8 cellular contexts compared by ENCODE assay signal in the genomic region with DNA sequence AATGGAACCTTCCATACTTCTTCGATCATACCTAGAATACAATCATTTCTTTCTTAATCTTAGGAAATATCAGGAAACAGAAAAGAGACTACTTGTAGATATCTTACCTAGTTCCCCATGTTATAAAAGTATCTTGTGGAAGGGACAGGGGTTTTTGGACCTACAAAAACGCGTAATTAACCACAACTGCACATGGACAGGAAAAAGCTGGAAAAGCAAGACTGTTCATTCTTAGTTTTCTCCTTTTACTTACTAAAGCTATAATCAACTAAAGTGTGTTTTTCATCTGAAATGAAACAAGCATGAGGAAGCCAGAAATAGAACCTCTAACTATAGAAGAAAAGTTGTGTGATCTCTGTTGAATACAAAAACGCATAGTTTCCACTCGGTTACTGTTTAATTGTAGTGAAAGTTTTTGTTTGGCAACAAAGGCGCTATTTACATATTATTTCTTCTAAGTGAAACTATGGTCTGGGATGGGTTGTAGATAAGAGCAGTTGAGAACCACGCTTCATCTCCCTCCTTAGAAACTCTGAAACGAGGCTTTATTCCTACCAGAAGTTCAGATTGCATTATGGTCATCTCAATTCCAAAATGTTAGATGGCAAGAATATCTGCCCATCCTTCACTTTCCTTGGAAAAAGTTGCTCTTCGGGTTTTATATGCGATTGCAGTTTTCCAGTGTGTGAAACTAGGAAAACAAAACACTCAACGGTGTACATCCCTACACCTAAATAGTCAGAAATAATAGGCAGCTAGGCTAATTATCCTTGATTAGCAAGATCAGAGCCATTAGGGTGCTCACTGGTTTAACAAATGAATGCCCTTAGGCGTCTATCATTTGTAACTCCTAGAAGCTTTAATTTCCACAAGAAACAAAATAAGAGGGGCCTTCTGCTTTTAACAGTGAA. TPM values are rescaled to one million over a fixed set of nuclear protein-coding genes. Genes with fewer than 3 reads are reported as not detected.
DNase-seq lines count a peak whose midpoint lies in the region; ATAC-seq, FAIRE-seq and TF ChIP-seq lines count a peak whose summit lies in the region.

No MANE protein-coding gene starts in this region.

- H3K9ac ChIP-seq in GM12878 (ENCODE audit: control insufficient read depth, insufficient read depth, low read length), result peak overlapping the region; percentile 98

- H4K20me1 ChIP-seq in GM12878 (ENCODE audit: control insufficient read depth, insufficient read depth), result no peaks in the 10 kb centered on the region

- H3K27me3 ChIP-seq in GM12878 (replicated peaks in 1 of 2; ENCODE audit: control insufficient read depth in 2 of 2, insufficient read depth in 2 of 2, low read length in 1 of 2) (no peaks in the 10 kb centered on the region), mononuclear cell (ENCODE audit: insufficient read depth, low read length) (peaks cover 13% of the 10 kb centered on the region)

- peak; percentile 36 for ATAC-seq in HG03354 (IDR thresholded peaks at IDR 0.05; ENCODE audit: poor library complexity, severe bottlenecking, unreplicated experiment)
- no peak for ATAC-seq in GM12878
- no peak for ATAC-seq in HG03025 (IDR thresholded peaks at IDR 0.05; ENCODE audit: low FRiP score, unreplicated experiment)
- no peak for ATAC-seq in HG02571 (IDR thresholded peaks at IDR 0.05; ENCODE audit: unreplicated experiment)

- H3K27ac ChIP-seq in GM12878 (ENCODE audit: control insufficient read depth, insufficient read depth), result peak overlapping the region; percentile 97

- H3K4me1 ChIP-seq in GM12878 (ENCODE audit: control insufficient read depth, insufficient read depth, low read length), result peaks cover 48% of the 10 kb centered on the region
- H3K4me1 ChIP-seq in mononuclear cell (ENCODE audit: insufficient read depth, low read length), result peaks cover 42% of the 10 kb centered on the region

- peaks cover 53% of the 10 kb centered on the region for H3K79me2 ChIP-seq in GM12878 (ENCODE audit: control insufficient read depth, insufficient read depth, low read length)

- TF ChIP-seq CTCF in CD14-positive monocyte (IDR thresholded peaks at IDR 0.05) (no peak), GM12878 (IDR thresholded peaks at IDR 0.05 in 2 of 3, conservative IDR thresholded peaks at IDR 0.05 in 1 of 3; ENCODE audit: control insufficient read depth in 2 of 3, extremely low read depth in 1 of 3, insufficient read depth in 1 of 3, low read depth in 3 of 3, low read length in 3 of 3) (no peak)

- SMC1A ChIA-PET in GM12878 (lab: Charles Lee; ENCODE audit: uncharacterized antibody, unreplicated experiment), result interaction anchor here (1.0 to 7.8 kb wide), 17 partner anchors 9 to 109 kb away, joined by 3 to 69 read pairs (median 8); a partner anchor contains a TSS

- H2AFZ ChIP-seq in GM12878 (ENCODE audit: control insufficient read depth, low read depth, low read length), result peak overlapping the region; percentile 15; the same call in 1 of the 2 replicates

- in situ Hi-C loops in GM12878 (cut with MboI), result loop anchor here (5.0 kb wide), 1 partner anchor 105 kb away; no protein-coding TSS in a partner anchor

- H3K27ac Mint-ChIP-seq in CD14-positive monocyte, result peak overlapping the region in 3 of 7 donors; percentile 30 to 77 (median 77)

- H3K4me3 ChIP-seq in GM12878 (peak overlapping the region; percentile 85), mononuclear cell (ENCODE audit: low read length) (peak overlapping the region; percentile 51)

- RAD21 ChIA-PET in GM12878 (lab: Charles Lee; ENCODE audit: unreplicated experiment), result interaction anchor here (0.7 to 7.9 kb wide), 17 partner anchors 8 to 133 kb away, joined by 3 to 60 read pairs (median 6); a partner anchor contains a TSS

- peak overlapping the region; percentile 97 to 99 for H3K4me3 Mint-ChIP-seq in CD14-positive monocyte

- TF ChIP-seq EP300 in GM12878 (IDR thresholded peaks at IDR 0.05; ENCODE audit: borderline replicate concordance in 1 of 2, control insufficient read depth in 1 of 2, low read depth in 2 of 2, low read length in 2 of 2), result 0 out of 4 replicates have a peak, but pooled peaks of 1 of the 2 experiments have one; percentile 25

- TF ChIP-seq RAD21 in GM12878 (IDR thresholded peaks at IDR 0.05; ENCODE audit: insufficient read depth, low read depth, low read length), result no peak

- H3K27me3 Mint-ChIP-seq in CD14-positive monocyte (ENCODE audit: low read depth in 3 of 3), result peaks cover 7 to 12% (median 11%) of the 10 kb centered on the region in 3 donors

- intact Hi-C loops in CD14-positive monocyte (cut with micrococcal nuclease) (loop anchor here (5.0 kb wide), 2 partner anchors 45 to 95 kb away; no protein-coding TSS in a partner anchor), GM12878 (cut with micrococcal nuclease; ENCODE audit: unreplicated experiment) (loop anchor here (2.0 kb wide), 1 partner anchor 373 kb away; no protein-coding TSS in a partner anchor)

- no peaks in the 10 kb centered on the region for H3K36me3 Mint-ChIP-seq in CD14-positive monocyte

- 0% methylated on average over 12 of the region's 12 CpGs for WGBS in GM12878 (ENCODE audit: insufficient coverage, insufficient replicate concordance, low lambda C conversion rate, missing lambda C conversion rate)

- no peaks in the 10 kb centered on the region for H3K9me3 Mint-ChIP-seq in CD14-positive monocyte

- POLR2A ChIA-PET in GM12878 (lab: Charles Lee), result interaction anchor here (0.6 to 1.7 kb wide), 10 partner anchors 9 to 430 kb away, joined by 3 to 7 read pairs (median 3); no protein-coding TSS in a partner anchor

- H3K9me3 ChIP-seq in GM12878 (replicated peaks; ENCODE audit: control insufficient read depth, insufficient read depth, low read length) (no peaks in the 10 kb centered on the region), mononuclear cell (ENCODE audit: low read depth, low read length) (no peaks in the 10 kb centered on the region)

- TSS peak; percentile 50 for BruUV-seq in GM12878 (replicated peaks; lab: Mats Ljungman, UMichigan)

- TF ChIP-seq POLR2A in GM12878 (IDR thresholded peaks at IDR 0.05; ENCODE audit: low read depth, low read length), result no peak

- H3K4me1 Mint-ChIP-seq in CD14-positive monocyte, result peaks cover 62% of the 10 kb centered on the region

- CTCF ChIA-PET in GM12878 (lab: Yijun Ruan, JAX), result interaction anchor here (0.7 to 2.7 kb wide), 15 partner anchors 9 to 113 kb away, joined by 3 to 10 read pairs (median 5); a partner anchor contains a TSS

- H3K36me3 ChIP-seq in GM12878 (ENCODE audit: control insufficient read depth in 2 of 2, insufficient read depth in 2 of 2, low read length in 1 of 2), result 0 out of 4 replicates have a peak, but pooled peaks cover 0 to 3% of the 10 kb centered on the region in 2 experiments

- no peak for FAIRE-seq in GM12878 (lab: Jason Lieb, UNC)

- DNase-seq in CD14-positive monocyte (ENCODE audit: low spot score) (no peak), GM12878 (ENCODE audit: low read depth, low spot score) (no peak), globus pallidus (ENCODE audit: low spot score) (no peak), NCI-H1930 (lab: John Stamatoyannopoulos, UW) (no peak)

- H3K4me2 ChIP-seq in GM12878 (ENCODE audit: control insufficient read depth, insufficient read depth), result peak overlapping the region; percentile 99

TF ChIP-seq in GM12878, 131 proteins besides CTCF, POLR2A, EP300 and RAD21 (continues in another document):
- TF ChIP-seq RUNX3 (IDR thresholded peaks at IDR 0.05; ENCODE audit: low read length), result peak; percentile 39; the same call in 1 of the 2 replicates
- no peak for TF ChIP-seq BCLAF1 (IDR thresholded peaks at IDR 0.05)
- TF ChIP-seq FOXM1 (IDR thresholded peaks at IDR 0.05; ENCODE audit: low read depth, low read length), result 0 out of 2 replicates have a peak, but pooled peaks have one; percentile 2
- peak; percentile 16; the same call in 1 of the 2 replicates for TF ChIP-seq ZSCAN29 (IDR thresholded peaks at IDR 0.05)

RNA-seq across cellular contexts. Expression of gene BCAT1, which starts 1.1 kb away (rescaled TPM):
- polyA plus RNA-seq in CD14-positive monocyte (10 to 100 TPM; 15.2 to 16.9 TPM), GM12878 (2011; rRNA removed) (31.2 and 47.4 TPM in 2 replicates), GM12878 (2014; fragmentation: Illumina TruSeq; extraction: Trizol) (74.4 and 107 TPM in 2 replicates), GM12878 (2014; fragmentation: Nextera tagmentation; extraction: Ambion mirVana) (10 to 100 TPM; 26.2 to 38.1 TPM), GM12878 (2014; rRNA removed) (44.6 and 50.4 TPM in 2 replicates), GM12878 (2016; fragmentation: Nextera tagmentation; extraction: Ambion mirVana) (100 to 1,000 TPM; 153 to 162 TPM)
- 74.1 and 84.6 TPM in 2 replicates for total RNA-seq in GM12878 (2013; cell fraction: nucleolus; rRNA removed)
- total RNA-seq in GM12878 (2014; rRNA removed) (89.3 and 106 TPM in 2 replicates), GM12878 (2014; rRNA removed; fragmentation: Illumina TruSeq; extraction: Trizol) (122 and 123 TPM in 2 replicates), GM12878 (2021) (187 and 203 TPM in 2 replicates), mononuclear cell (6.5 TPM)
- polyA plus RNA-seq in GM12878 (2011; ENCODE audit: low read depth), result 14.8 TPM
- polyA plus RNA-seq in GM12878 (2011; cell fraction: cytosol; rRNA removed), result 10.6 and 17.6 TPM in 2 replicates
- polyA plus RNA-seq in GM12878 (2011; cell fraction: nucleus; rRNA removed), result 15.1 and 18.7 TPM in 2 replicates
- 21.9 and 34.6 TPM in 2 replicates for polyA plus RNA-seq in GM12878 (2012)
- polyA minus RNA-seq in GM12878 (2011; rRNA and poly(A)+ RNA removed), result 61.8 and 62.7 TPM in 2 replicates
- 35.9 and 38.3 TPM in 2 replicates for polyA minus RNA-seq in GM12878 (2011; cell fraction: cytosol; rRNA and poly(A)+ RNA removed)
- polyA minus RNA-seq in GM12878 (2011; cell fraction: nucleus; rRNA and poly(A)+ RNA removed), result 27.0 and 40.6 TPM in 2 replicates

Comparison
In these comparisons a context has a peak if more than half of its experiments do, and no peak if none do; other contexts are left out.
1. RNA of gene BCAT1, which starts 1.1 kb away (total RNA-seq): 74.1 to 203 TPM in GM12878; 6.5 TPM in mononuclear cell (single experiment); every median in the first group is over 10 times any median in the second.